In genomic region chr17:50114401-50114800, GRCh38 we compare ENCODE assay signal across 1 cellular context.
TF ChIP-seq lines count a peak whose summit lies in the region.

No MANE protein-coding gene starts in this region.

TF ChIP-seq in HepG2, 621 proteins besides CTCF, POLR2A, EP300 and RAD21:
- TF ChIP-seq FOSL2 (CRISPR knock-in tag; IDR thresholded peaks at IDR 0.05) (no peak), PTBP1 (IDR thresholded peaks at IDR 0.05; ENCODE audit: low read depth, low read length, poor library complexity, severe bottlenecking) (no peak), ZSCAN22 (CRISPR knock-in tag; IDR thresholded peaks at IDR 0.05) (no peak), ZNF263 (CRISPR knock-in tag; IDR thresholded peaks at IDR 0.05) (no peak), NFYB (CRISPR knock-in tag; IDR thresholded peaks at IDR 0.05) (no peak), ZNF337 (CRISPR knock-in tag; IDR thresholded peaks at IDR 0.05; ENCODE audit: borderline replicate concordance, low read depth) (no peak), EEA1 (CRISPR knock-in tag; IDR thresholded peaks at IDR 0.05; ENCODE audit: borderline replicate concordance) (no peak), DBP (CRISPR knock-in tag; IDR thresholded peaks at IDR 0.05; ENCODE audit: not compliant biosample characterization) (no peak), ZNF839 (CRISPR knock-in tag; IDR thresholded peaks at IDR 0.05; ENCODE audit: borderline replicate concordance) (no peak), ATF1 (CRISPR knock-in tag; IDR thresholded peaks at IDR 0.05) (no peak), ZNF138 (CRISPR knock-in tag; IDR thresholded peaks at IDR 0.05; ENCODE audit: low read depth) (no peak), ZFP36 (IDR thresholded peaks at IDR 0.05; ENCODE audit: borderline replicate concordance, low read depth, low read length, partially characterized antibody) (peak; percentile 83), TFDP2 (CRISPR knock-in tag; IDR thresholded peaks at IDR 0.05) (no peak), ZNF607 (CRISPR knock-in tag; IDR thresholded peaks at IDR 0.05; ENCODE audit: borderline replicate concordance) (peak; percentile 77; the same call in 1 of the 2 replicates), KLF15 (CRISPR knock-in tag; IDR thresholded peaks at IDR 0.05; ENCODE audit: borderline replicate concordance) (no peak), TEAD2 (CRISPR knock-in tag; IDR thresholded peaks at IDR 0.05) (no peak), ZNF354B (CRISPR knock-in tag; IDR thresholded peaks at IDR 0.05) (no peak), YEATS2 (CRISPR knock-in tag; IDR thresholded peaks at IDR 0.05; ENCODE audit: borderline replicate concordance) (no peak), REL (CRISPR knock-in tag; conservative IDR thresholded peaks at IDR 0.05) (no peak), FOXA3 (CRISPR knock-in tag; IDR thresholded peaks at IDR 0.05) (no peak), TFDP1 (CRISPR knock-in tag; IDR thresholded peaks at IDR 0.05; ENCODE audit: borderline replicate concordance) (no peak), BRCA1 (CRISPR knock-in tag; IDR thresholded peaks at IDR 0.05) (no peak), CREB3 (CRISPR knock-in tag; IDR thresholded peaks at IDR 0.05) (no peak), ZNF687 (CRISPR knock-in tag; IDR thresholded peaks at IDR 0.05) (0 out of 2 replicates have a peak, but pooled peaks have one; percentile 22), ZNF674 (CRISPR knock-in tag; IDR thresholded peaks at IDR 0.05; ENCODE audit: low read depth) (no peak), MLLT10 (CRISPR knock-in tag; IDR thresholded peaks at IDR 0.05) (no peak), MTF2 (CRISPR knock-in tag; IDR thresholded peaks at IDR 0.05; ENCODE audit: borderline replicate concordance) (no peak), XBP1 (CRISPR knock-in tag; IDR thresholded peaks at IDR 0.05) (no peak), ZNF501 (CRISPR knock-in tag; IDR thresholded peaks at IDR 0.05) (peak; percentile 62; the same call in 1 of the 2 replicates), KAT2B (IDR thresholded peaks at IDR 0.05; ENCODE audit: borderline replicate concordance, low read depth, low read length) (no peak)
TF ChIP-seq in HepG2: peak in this region for 4.
